In the genomic region with DNA sequence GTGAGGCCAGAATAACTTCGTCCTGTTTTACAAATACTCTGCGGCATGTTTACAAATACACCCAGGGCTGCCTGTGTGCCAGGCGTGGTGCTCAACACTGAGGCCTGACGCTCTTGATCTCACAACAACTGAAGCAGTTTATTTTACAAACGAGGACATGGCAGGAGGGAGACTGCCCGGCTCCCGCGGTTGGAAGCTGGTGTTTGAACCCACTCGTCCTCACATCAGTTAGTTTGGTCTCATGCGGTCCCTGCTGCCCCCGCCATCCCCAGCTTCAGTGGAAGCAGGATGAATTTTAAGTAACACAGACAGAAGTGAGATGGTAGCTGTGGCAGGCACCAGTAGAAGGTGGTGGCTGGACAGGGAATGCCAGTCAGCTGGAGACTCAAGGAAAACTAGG, we compare ENCODE assay signal across 21 cellular contexts. TPM values are rescaled to one million over a fixed set of nuclear protein-coding genes. Genes with fewer than 3 reads are reported as not detected.
DNase-seq lines count a peak whose midpoint lies in the region; ATAC-seq and TF ChIP-seq lines count a peak whose summit lies in the region.
"Had no signal": no experiment of that assay in that cellular context is flagged by ENCODE, and none has a peak within 500 bp of the region (broad histone marks: within the 10 kb centered on the region; RNA-seq: fewer than 3 reads in every experiment).

No MANE protein-coding gene starts in this region.

- H2AFZ ChIP-seq in osteoblast (ENCODE audit: low read length), result no peak overlapping the region
- H2AFZ ChIP-seq: parathyroid adenoma had no signal

- no peaks in the 10 kb centered on the region for H3K27me3 ChIP-seq in osteoblast (ENCODE audit: insufficient read depth, low read length)
- H3K27me3 ChIP-seq: MG63 had no signal

- CTCF ChIA-PET in activated CD8-positive, alpha-beta T cell treated with anti-CD3 and anti-CD28 coated beads, Interleukin-2, amount 10 ng/mL, durations not matched to agents 7 days and 5 days (lab: Charles Lee), result no interaction called here

- no peak overlapping the region for H3K4me2 ChIP-seq in osteoblast (ENCODE audit: insufficient read depth, low read length)

- DNase-seq in natural killer cell treated with Interleukin-12 subunit alpha and Interleukin-12 subunit beta and Interleukin-15 and Interleukin-18, amount 100 ng/mL, for 72 hours (ENCODE audit: low spot score), result peak; percentile 51
- no peak for DNase-seq in natural killer cell
- no peak for DNase-seq in glutamatergic neuron
- DNase-seq in osteoblast (ENCODE audit: insufficient read length, low spot score, missing footprints), result peak; percentile 41
- DNase-seq in NK-92 (lab: John Stamatoyannopoulos, UW; ENCODE audit: unreplicated experiment), result no peak
- DNase-seq in activated CD8-positive, alpha-beta memory T cell treated with anti-CD3 and anti-CD28 coated beads, Interleukin-2, amount 50 U/mL, for 4 hours, result no peak
- no peak for DNase-seq in germinal center (ENCODE audit: low spot score)
- no peak for DNase-seq in activated CD8-positive, alpha-beta T cell treated with anti-CD3 and anti-CD28 coated beads, Interleukin-2, amount 10 ng/mL, durations not matched to agents 7 days and 5 days
- DNase-seq: activated gamma-delta T cell; activated naive CD8-positive, alpha-beta T cell treated with anti-CD3 and anti-CD28 coated beads, Interleukin-2, amount 50 U/mL, for 24 hours; kidney; mesendoderm; MG63; naive B cell; NCI-H1436; NCI-H524 had no signal

- peaks cover 9% of the 10 kb centered on the region for H3K4me1 ChIP-seq in osteoblast (ENCODE audit: insufficient read depth, low read length)
- H3K4me1 ChIP-seq: parathyroid adenoma had no signal

- peaks cover 38 to 52% of the 10 kb centered on the region in 2 donors for H3K4me1 Mint-ChIP-seq in natural killer cell treated with Interleukin-12 subunit alpha and Interleukin-12 subunit beta and Interleukin-15 and Interleukin-18, amount 100 ng/mL, for 72 hours (ENCODE audit: low read depth in 2 of 2)
- H3K4me1 Mint-ChIP-seq in natural killer cell (peaks cover 30 to 64% of the 10 kb centered on the region in 2 donors), glutamatergic neuron (ENCODE audit: low read depth, unreplicated experiment) (peaks cover 40% of the 10 kb centered on the region)
- H3K4me1 Mint-ChIP-seq in activated CD8-positive, alpha-beta T cell treated with anti-CD3 and anti-CD28 coated beads, Interleukin-2, amount 10 ng/mL, durations not matched to agents 7 days and 5 days (ENCODE audit: low read depth), result peaks cover 7% of the 10 kb centered on the region

- no peaks in the 10 kb centered on the region for H3K9me3 ChIP-seq in osteoblast (ENCODE audit: low read depth, low read length)
- H3K9me3 ChIP-seq: MG63 had no signal

- no peak overlapping the region for H3K27ac ChIP-seq in osteoblast (ENCODE audit: low read depth, low read length)
- H3K27ac ChIP-seq: 22Rv1, parathyroid adenoma, SK-N-MC had no signal

- H4K20me1 ChIP-seq in osteoblast (ENCODE audit: insufficient read depth, low read length), result peaks cover 5% of the 10 kb centered on the region

- H3K9me3 Mint-ChIP-seq in natural killer cell treated with Interleukin-12 subunit alpha and Interleukin-12 subunit beta and Interleukin-15 and Interleukin-18, amount 100 ng/mL, for 72 hours, result no peaks in the 10 kb centered on the region
- no peaks in the 10 kb centered on the region for H3K9me3 Mint-ChIP-seq in natural killer cell
- peaks cover 12% of the 10 kb centered on the region for H3K9me3 Mint-ChIP-seq in glutamatergic neuron (ENCODE audit: unreplicated experiment)
- H3K9me3 Mint-ChIP-seq in activated CD8-positive, alpha-beta T cell treated with anti-CD3 and anti-CD28 coated beads, Interleukin-2, amount 10 ng/mL, durations not matched to agents 7 days and 5 days (ENCODE audit: insufficient read depth), result no peaks in the 10 kb centered on the region
- H3K9me3 Mint-ChIP-seq: activated naive CD8-positive, alpha-beta T cell treated with anti-CD3 and anti-CD28 coated beads, Interleukin-2, amount 50 U/mL, for 24 hours; naive B cell; T-helper 2 cell treated with Interferon-gamma antibody and Interleukin-4, amounts not matched to agents 5 μg/mL and 100 μg/mL, for 36 hours had no signal

- peak overlapping the region in 1 of 2 donors; percentile 57 for H3K27ac Mint-ChIP-seq in natural killer cell treated with Interleukin-12 subunit alpha and Interleukin-12 subunit beta and Interleukin-15 and Interleukin-18, amount 100 ng/mL, for 72 hours
- peak overlapping the region in 1 of 2 donors; percentile 39 for H3K27ac Mint-ChIP-seq in natural killer cell
- H3K27ac Mint-ChIP-seq in glutamatergic neuron (ENCODE audit: unreplicated experiment), result peak overlapping the region; percentile 75
- H3K27ac Mint-ChIP-seq in activated CD8-positive, alpha-beta T cell treated with anti-CD3 and anti-CD28 coated beads, Interleukin-2, amount 10 ng/mL, durations not matched to agents 7 days and 5 days, result no peak overlapping the region
- H3K27ac Mint-ChIP-seq: activated naive CD8-positive, alpha-beta T cell treated with anti-CD3 and anti-CD28 coated beads, Interleukin-2, amount 50 U/mL, for 24 hours; naive B cell; T-helper 2 cell treated with Interferon-gamma antibody and Interleukin-4, amounts not matched to agents 5 μg/mL and 100 μg/mL, for 36 hours had no signal

- H3K79me2 ChIP-seq in osteoblast (ENCODE audit: insufficient read depth, low read length), result peaks cover 45% of the 10 kb centered on the region

- ATAC-seq in natural killer cell treated with Interleukin-12 subunit alpha and Interleukin-12 subunit beta and Interleukin-15 and Interleukin-18, amount 100 ng/mL, for 72 hours, result no peak
- no peak for ATAC-seq in natural killer cell
- ATAC-seq in activated CD8-positive, alpha-beta T cell treated with anti-CD3 and anti-CD28 coated beads, Interleukin-2, amount 10 ng/mL, durations not matched to agents 7 days and 5 days, result no peak
- ATAC-seq: activated naive CD8-positive, alpha-beta T cell treated with anti-CD3 and anti-CD28 coated beads, Interleukin-2, amount 50 U/mL, for 24 hours; right cardiac atrium had no signal

- POLR2A ChIA-PET in activated CD8-positive, alpha-beta T cell treated with anti-CD3 and anti-CD28 coated beads, Interleukin-2, amount 10 ng/mL, durations not matched to agents 7 days and 5 days (lab: Charles Lee), result no interaction called here

- H3K4me3 Mint-ChIP-seq in natural killer cell treated with Interleukin-12 subunit alpha and Interleukin-12 subunit beta and Interleukin-15 and Interleukin-18, amount 100 ng/mL, for 72 hours, result no peak overlapping the region
- H3K4me3 Mint-ChIP-seq in natural killer cell (no peak overlapping the region), glutamatergic neuron (ENCODE audit: unreplicated experiment) (peak overlapping the region; percentile 60)
- no peak overlapping the region for H3K4me3 Mint-ChIP-seq in activated CD8-positive, alpha-beta T cell treated with anti-CD3 and anti-CD28 coated beads, Interleukin-2, amount 10 ng/mL, durations not matched to agents 7 days and 5 days
- H3K4me3 Mint-ChIP-seq: activated naive CD8-positive, alpha-beta T cell treated with anti-CD3 and anti-CD28 coated beads, Interleukin-2, amount 50 U/mL, for 24 hours; T-helper 2 cell treated with Interferon-gamma antibody and Interleukin-4, amounts not matched to agents 5 μg/mL and 100 μg/mL, for 36 hours had no signal

- no peaks in the 10 kb centered on the region for H3K36me3 ChIP-seq in osteoblast (ENCODE audit: insufficient read depth, low read length)

- H3K4me3 ChIP-seq in osteoblast (ENCODE audit: insufficient read depth, low read length), result no peak overlapping the region
- H3K4me3 ChIP-seq: MG63, SK-N-MC had no signal

- H3K27me3 Mint-ChIP-seq in natural killer cell treated with Interleukin-12 subunit alpha and Interleukin-12 subunit beta and Interleukin-15 and Interleukin-18, amount 100 ng/mL, for 72 hours, result no peaks in the 10 kb centered on the region
- H3K27me3 Mint-ChIP-seq in natural killer cell (ENCODE audit: low read depth in 2 of 2) (no peaks in the 10 kb centered on the region), glutamatergic neuron (ENCODE audit: unreplicated experiment) (peaks cover 11% of the 10 kb centered on the region)
- no peaks in the 10 kb centered on the region for H3K27me3 Mint-ChIP-seq in activated CD8-positive, alpha-beta T cell treated with anti-CD3 and anti-CD28 coated beads, Interleukin-2, amount 10 ng/mL, durations not matched to agents 7 days and 5 days (ENCODE audit: low read depth)
- H3K27me3 Mint-ChIP-seq: activated naive CD8-positive, alpha-beta T cell treated with anti-CD3 and anti-CD28 coated beads, Interleukin-2, amount 50 U/mL, for 24 hours; naive B cell had no signal

- no peak for TF ChIP-seq CTCF in natural killer cell (IDR thresholded peaks at IDR 0.05)
- TF ChIP-seq CTCF in glutamatergic neuron (IDR thresholded peaks at IDR 0.05; ENCODE audit: partially characterized antibody, unreplicated experiment), result no peak
- TF ChIP-seq CTCF in osteoblast (IDR thresholded peaks at IDR 0.05; ENCODE audit: extremely low read depth, low read depth, low read length), result no peak

- intact Hi-C loops in natural killer cell (cut with micrococcal nuclease), result no loop called here

- no peaks in the 10 kb centered on the region for H3K36me3 Mint-ChIP-seq in natural killer cell treated with Interleukin-12 subunit alpha and Interleukin-12 subunit beta and Interleukin-15 and Interleukin-18, amount 100 ng/mL, for 72 hours
- no peaks in the 10 kb centered on the region for H3K36me3 Mint-ChIP-seq in natural killer cell
- H3K36me3 Mint-ChIP-seq in glutamatergic neuron (ENCODE audit: unreplicated experiment), result no peaks in the 10 kb centered on the region
- H3K36me3 Mint-ChIP-seq in activated CD8-positive, alpha-beta T cell treated with anti-CD3 and anti-CD28 coated beads, Interleukin-2, amount 10 ng/mL, durations not matched to agents 7 days and 5 days (ENCODE audit: low read depth), result no peaks in the 10 kb centered on the region
- H3K36me3 Mint-ChIP-seq: naive B cell had no signal

RNA-seq across cellular contexts. Expression of a gene that starts 16.4 kb away (rescaled TPM):
- total RNA-seq in natural killer cell treated with Interleukin-12 subunit alpha and Interleukin-12 subunit beta and Interleukin-15 and Interleukin-18, amount 100 ng/mL, for 72 hours, result 10 to 100 TPM; 54.1 to 55.2 TPM
- 10 to 100 TPM; 32.6 to 39.1 (median 38.4) TPM for total RNA-seq in natural killer cell
- total RNA-seq in glutamatergic neuron (ENCODE audit: unreplicated experiment), result 170 TPM
- total RNA-seq in osteoblast, result 31.8 and 43.4 TPM in 2 replicates
- total RNA-seq in activated CD8-positive, alpha-beta T cell treated with anti-CD3 and anti-CD28 coated beads, Interleukin-2, amount 10 ng/mL, durations not matched to agents 7 days and 5 days, result 10 to 100 TPM; 48.5 to 52.4 TPM

Comparison
In these comparisons a context has a peak if more than half of its experiments do, and no peak if none do; other contexts are left out.
1. DNase-seq: peak in natural killer cell treated with Interleukin-12 subunit alpha and Interleukin-12 subunit beta and Interleukin-15 and Interleukin-18, amount 100 ng/mL, for 72 hours (single experiment) and osteoblast (single experiment); none in natural killer cell (single experiment), glutamatergic neuron (single experiment), NK-92 (single experiment), activated CD8-positive, alpha-beta memory T cell treated with anti-CD3 and anti-CD28 coated beads, Interleukin-2, amount 50 U/mL, for 4 hours (single experiment), germinal center (single experiment) and activated CD8-positive, alpha-beta T cell treated with anti-CD3 and anti-CD28 coated beads, Interleukin-2, amount 10 ng/mL, durations not matched to agents 7 days and 5 days (single experiment).